9 cellular contexts compared by ENCODE assay signal in genomic region chr6:77620290-77620882, GRCh38. TPM values are rescaled to one million over a fixed set of nuclear protein-coding genes. Genes with fewer than 3 reads are reported as not detected.
DNase-seq lines count a peak whose midpoint lies in the region; ATAC-seq, FAIRE-seq and TF ChIP-seq lines count a peak whose summit lies in the region.
"Had no signal": no experiment of that assay in that cellular context is flagged by ENCODE, and none has a peak within 500 bp of the region (broad histone marks: within the 10 kb centered on the region; RNA-seq: fewer than 3 reads in every experiment).

No MANE protein-coding gene starts in this region.

- H3K27me3 ChIP-seq in GM12878 (replicated peaks in 1 of 2; ENCODE audit: control insufficient read depth in 2 of 2, insufficient read depth in 2 of 2, low read length in 1 of 2), result no peaks in the 10 kb centered on the region

- peaks cover 8% of the 10 kb centered on the region for H3K27me3 Mint-ChIP-seq in osteocyte (ENCODE audit: unreplicated experiment)
- no peaks in the 10 kb centered on the region for H3K27me3 Mint-ChIP-seq in activated T-cell treated with anti-CD3 and anti-CD28 coated beads, Interleukin-2, amount 50 U/mL, for 4 hours (ENCODE audit: low read depth)

- H3K79me2 ChIP-seq in GM12878 (ENCODE audit: control insufficient read depth, insufficient read depth, low read length), result no peaks in the 10 kb centered on the region

- no peak overlapping the region for H3K4me3 ChIP-seq in GM12878
- H3K4me3 ChIP-seq: A549 had no signal

- POLR2A ChIA-PET in GM12878 (lab: Charles Lee), result interaction anchor here (0.6 kb wide), 1 partner anchor 606 kb away, joined by 3 read pairs; no protein-coding TSS in a partner anchor

- WGBS in GM12878 (ENCODE audit: insufficient coverage, insufficient replicate concordance, low lambda C conversion rate, missing lambda C conversion rate), result 0% methylated on average over 1 of the region's 1 CpG

- no peak for FAIRE-seq in GM12878 (lab: Jason Lieb, UNC)
- FAIRE-seq: A549 had no signal

- no peak for TF ChIP-seq EP300 in GM12878 (IDR thresholded peaks at IDR 0.05; ENCODE audit: borderline replicate concordance in 1 of 2, control insufficient read depth in 1 of 2, low read depth in 2 of 2, low read length in 2 of 2)

- no peaks in the 10 kb centered on the region for H4K20me1 ChIP-seq in GM12878 (ENCODE audit: control insufficient read depth, insufficient read depth)

- H3K27ac ChIP-seq in GM12878 (ENCODE audit: control insufficient read depth, insufficient read depth), result no peak overlapping the region
- H3K27ac ChIP-seq: A549 had no signal

- no peaks in the 10 kb centered on the region for H3K36me3 Mint-ChIP-seq in osteocyte (ENCODE audit: unreplicated experiment)
- H3K36me3 Mint-ChIP-seq in activated T-cell treated with anti-CD3 and anti-CD28 coated beads, Interleukin-2, amount 50 U/mL, for 4 hours (ENCODE audit: insufficient read depth), result no peaks in the 10 kb centered on the region

- in situ Hi-C loops in GM12878 (cut with MboI), result no loop called here

- TF ChIP-seq CTCF in GM12878 (IDR thresholded peaks at IDR 0.05 in 2 of 3, conservative IDR thresholded peaks at IDR 0.05 in 1 of 3; ENCODE audit: control insufficient read depth in 2 of 3, extremely low read depth in 1 of 3, insufficient read depth in 1 of 3, low read depth in 3 of 3, low read length in 3 of 3) (peak; percentile 46 to 63 (median 49)), osteocyte (IDR thresholded peaks at IDR 0.05) (peak; percentile 47)

- no peaks in the 10 kb centered on the region for H3K9me3 ChIP-seq in GM12878 (replicated peaks; ENCODE audit: control insufficient read depth, insufficient read depth, low read length)
- H3K9me3 ChIP-seq: A549 had no signal

- BruUV-seq in GM12878 (replicated peaks; lab: Mats Ljungman, UMichigan), result no TSS peak

- no peak overlapping the region for H3K4me3 Mint-ChIP-seq in osteocyte (ENCODE audit: unreplicated experiment)
- no peak overlapping the region for H3K4me3 Mint-ChIP-seq in activated T-cell treated with anti-CD3 and anti-CD28 coated beads, Interleukin-2, amount 50 U/mL, for 4 hours

- H3K27ac Mint-ChIP-seq in osteocyte (ENCODE audit: unreplicated experiment), result no peak overlapping the region

- RAD21 ChIA-PET in GM12878 (lab: Charles Lee; ENCODE audit: unreplicated experiment), result interaction anchor here (0.6 to 2.5 kb wide), 13 partner anchors 12 to 306 kb away, joined by 3 to 19 read pairs (median 4); no protein-coding TSS in a partner anchor

- no peaks in the 10 kb centered on the region for H3K4me1 Mint-ChIP-seq in osteocyte (ENCODE audit: unreplicated experiment)
- no peaks in the 10 kb centered on the region for H3K4me1 Mint-ChIP-seq in activated T-cell treated with anti-CD3 and anti-CD28 coated beads, Interleukin-2, amount 50 U/mL, for 4 hours (ENCODE audit: low read depth)

- no peaks in the 10 kb centered on the region for H3K36me3 ChIP-seq in GM12878 (ENCODE audit: control insufficient read depth in 2 of 2, insufficient read depth in 2 of 2, low read length in 1 of 2)

- H2AFZ ChIP-seq in GM12878 (ENCODE audit: control insufficient read depth, low read depth, low read length), result no peak overlapping the region

- no peak overlapping the region for H3K4me2 ChIP-seq in GM12878 (ENCODE audit: control insufficient read depth, insufficient read depth)
- H3K4me2 ChIP-seq: A549 had no signal

- intact Hi-C loops in GM12878 (cut with micrococcal nuclease; ENCODE audit: unreplicated experiment), result loop anchor here (5.0 kb wide), 1 partner anchor 153 kb away; no protein-coding TSS in a partner anchor

- CTCF ChIA-PET in GM12878 (lab: Yijun Ruan, JAX), result interaction anchor here (0.7 to 3.6 kb wide), 30 partner anchors 9 to 1191 kb away, joined by 3 to 40 read pairs (median 5); partner anchors contain the start of genes HTR1B and MEI4

- no peak for TF ChIP-seq POLR2A in GM12878 (IDR thresholded peaks at IDR 0.05; ENCODE audit: low read depth, low read length)

- TF ChIP-seq RAD21 in GM12878 (IDR thresholded peaks at IDR 0.05; ENCODE audit: insufficient read depth, low read depth, low read length), result peak; percentile 44

- ATAC-seq in HG03565 (IDR thresholded peaks at IDR 0.05; ENCODE audit: unreplicated experiment), result peak; percentile 68
- ATAC-seq in GM12878, result peak; percentile 91
- no peak for ATAC-seq in GM21367 (IDR thresholded peaks at IDR 0.05; ENCODE audit: unreplicated experiment)
- no peak for ATAC-seq in activated T-cell treated with anti-CD3 and anti-CD28 coated beads, Interleukin-2, amount 50 U/mL, for 4 hours
- ATAC-seq: A549 had no signal

- H3K9me3 Mint-ChIP-seq in osteocyte (ENCODE audit: unreplicated experiment), result no peaks in the 10 kb centered on the region
- no peaks in the 10 kb centered on the region for H3K9me3 Mint-ChIP-seq in activated T-cell treated with anti-CD3 and anti-CD28 coated beads, Interleukin-2, amount 50 U/mL, for 4 hours

- H3K9ac ChIP-seq in GM12878 (ENCODE audit: control insufficient read depth, insufficient read depth, low read length), result no peak overlapping the region

- SMC1A ChIA-PET in GM12878 (lab: Charles Lee; ENCODE audit: uncharacterized antibody, unreplicated experiment), result interaction anchor here (0.8 to 4.2 kb wide), 25 partner anchors 9 to 306 kb away, joined by 3 to 27 read pairs (median 4); partner anchors contain the start of gene MEI4

- DNase-seq in DMS153 (lab: John Stamatoyannopoulos, UW) (peak; percentile 16), DMS153 treated with DMSO at 0.1 percent for 48 hours (lab: John Stamatoyannopoulos, UW; ENCODE audit: unreplicated experiment) (no peak), GM12878 (ENCODE audit: low read depth, low spot score) (no peak), osteocyte (ENCODE audit: extremely low spot score, unreplicated experiment) (no peak), NCI-H345 (lab: John Stamatoyannopoulos, UW) (no peak)
- no peak for DNase-seq in activated T-cell treated with anti-CD3 and anti-CD28 coated beads, Interleukin-2, amount 50 U/mL, for 4 hours

- H3K4me1 ChIP-seq in GM12878 (ENCODE audit: control insufficient read depth, insufficient read depth, low read length), result no peaks in the 10 kb centered on the region
- H3K4me1 ChIP-seq: A549 had no signal

TF ChIP-seq in GM12878, 131 proteins besides CTCF, POLR2A, EP300 and RAD21:
- TF ChIP-seq E4F1 (IDR thresholded peaks at IDR 0.05; ENCODE audit: borderline replicate concordance, partially characterized antibody) (no peak), SMC3 (IDR thresholded peaks at IDR 0.05; ENCODE audit: borderline replicate concordance, low read length) (peak; percentile 36; the same call in 1 of the 2 replicates), PKNOX1 (IDR thresholded peaks at IDR 0.05) (peak; percentile 69)

RNA-seq across cellular contexts. Expression of gene MEI4, which starts 32.5 kb away (rescaled TPM):
- not detected in 2 replicates for total RNA-seq in GM12878 (2013; cell fraction: nucleolus; rRNA removed)
- total RNA-seq in GM12878 (2014; rRNA removed), result not detected in 2 replicates
- not detected in 2 replicates for total RNA-seq in GM12878 (2014; rRNA removed; fragmentation: Illumina TruSeq; extraction: Trizol)
- not detected in 2 replicates for total RNA-seq in GM12878 (2021)
- polyA plus RNA-seq in GM12878 (2011; ENCODE audit: low read depth), result not detected
- polyA plus RNA-seq in GM12878 (2011; rRNA removed), result 0.04 and 0.06 TPM in 2 replicates
- polyA plus RNA-seq in GM12878 (2011; cell fraction: cytosol; rRNA removed), result 0.01 and 0.02 TPM in 2 replicates
- polyA plus RNA-seq in GM12878 (2011; cell fraction: nucleus; rRNA removed), result 0.03 TPM in 1 of 2 replicates, not detected in the other
- not detected in 2 replicates for polyA plus RNA-seq in GM12878 (2012)
- polyA plus RNA-seq in GM12878 (2014; fragmentation: Illumina TruSeq; extraction: Trizol), result 0.03 TPM in 1 of 2 replicates, not detected in the other
- polyA plus RNA-seq in GM12878 (2014; fragmentation: Nextera tagmentation; extraction: Ambion mirVana), result not detected
- not detected in 2 replicates for polyA plus RNA-seq in GM12878 (2014; rRNA removed)
- under 1 TPM in 1 of 2 experiments, not detected in 1; 0.03 TPM for polyA plus RNA-seq in GM12878 (2016; fragmentation: Nextera tagmentation; extraction: Ambion mirVana)
- polyA minus RNA-seq in GM12878 (2011; rRNA and poly(A)+ RNA removed), result 0.05 and 0.07 TPM in 2 replicates
- polyA minus RNA-seq in GM12878 (2011; cell fraction: cytosol; rRNA and poly(A)+ RNA removed), result not detected in 2 replicates
- 0.12 TPM in 1 of 2 replicates, not detected in the other for polyA minus RNA-seq in GM12878 (2011; cell fraction: nucleus; rRNA and poly(A)+ RNA removed)
- total RNA-seq in osteocyte, result not detected in 2 replicates
- total RNA-seq in activated T-cell treated with anti-CD3 and anti-CD28 coated beads, Interleukin-2, amount 50 U/mL, for 4 hours, result not detected
- polyA plus RNA-seq: A549 had no signal

Comparison
In these comparisons a context has a peak if more than half of its experiments do, and no peak if none do; other contexts are left out.
1. ATAC-seq: peak in HG03565 (single experiment) and GM12878 (single experiment); none in GM21367 (single experiment) and activated T-cell treated with anti-CD3 and anti-CD28 coated beads, Interleukin-2, amount 50 U/mL, for 4 hours (0 of 2).